In the genomic region with DNA sequence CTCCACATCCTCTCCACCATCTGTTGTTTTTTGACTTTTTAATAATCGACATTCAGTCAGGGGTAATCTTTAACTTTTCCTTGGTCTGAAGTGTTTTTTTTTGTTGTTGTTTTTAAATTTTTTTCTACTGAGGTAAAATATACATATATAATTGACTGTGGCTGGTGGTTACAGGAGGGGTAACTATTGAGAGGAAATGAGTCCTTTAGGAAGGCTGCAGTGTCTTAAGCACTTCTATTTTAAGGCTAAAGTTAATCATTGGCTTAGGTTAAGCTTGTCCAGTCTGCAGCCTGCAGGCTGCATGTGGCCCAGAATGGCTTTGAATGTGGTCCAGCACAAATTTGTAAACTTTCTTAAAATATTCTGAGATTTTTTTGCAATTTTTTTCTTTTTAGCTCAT, we compare ENCODE assay signal across 18 cellular contexts.
DNase-seq lines count a peak whose midpoint lies in the region; ATAC-seq, FAIRE-seq and TF ChIP-seq lines count a peak whose summit lies in the region.
"Had no signal": no experiment of that assay in that cellular context is flagged by ENCODE, and none has a peak within 500 bp of the region (broad histone marks: within the 10 kb centered on the region; RNA-seq: fewer than 3 reads in every experiment).

No MANE protein-coding gene starts in this region.

- no peak overlapping the region for H3K27ac Mint-ChIP-seq in effector memory CD8-positive, alpha-beta T cell
- H3K27ac Mint-ChIP-seq: stimulated activated naive CD8-positive, alpha-beta T cell treated with anti-CD3 and anti-CD28 coated beads, Interleukin-15, Interleukin-2, amounts not matched to agents 100 ng/mL and 50 ng/mL, for 24 hours; T-helper 2 cell treated with Interferon-gamma antibody and Interleukin-4, amounts not matched to agents 5 μg/mL and 100 μg/mL, for 36 hours had no signal

- H3K4me3 ChIP-seq in epithelial cell of proximal tubule (ENCODE audit: low read depth, low read length) (no peak overlapping the region), HepG2 (replicated peaks in 1 of 3; ENCODE audit: insufficient read depth in 1 of 3, low read depth in 2 of 3, low read length in 3 of 3) (no peak overlapping the region), A673 (ENCODE audit: low read depth, low read length, poor library complexity, severe bottlenecking) (no peak overlapping the region)
- H3K4me3 ChIP-seq: sigmoid colon had no signal

- BruUV-seq in HepG2 (replicated peaks; lab: Mats Ljungman, UMichigan), result no TSS peak
- no TSS peak for BruUV-seq in A673 (replicated peaks; lab: Mats Ljungman, UMichigan)

- intact Hi-C loops in HepG2 (cut with micrococcal nuclease; ENCODE audit: unreplicated experiment) (no loop called here), A673 (cut with micrococcal nuclease; ENCODE audit: unreplicated experiment) (no loop called here)

- in situ Hi-C loops in HepG2 (cut with HindIII; ENCODE audit: extremely low pct_ligation_motif_present, low pct_unique_long_range_greater_than_20kb), result no loop called here

- ATAC-seq in GM18873 (IDR thresholded peaks at IDR 0.05; ENCODE audit: low FRiP score, unreplicated experiment) (peak; percentile 93), GM21619 (IDR thresholded peaks at IDR 0.05; ENCODE audit: unreplicated experiment) (peak; percentile 98), HG03139 (IDR thresholded peaks at IDR 0.05; ENCODE audit: unreplicated experiment) (peak; percentile 99), HepG2 (no peak)
- no peak for ATAC-seq in effector memory CD8-positive, alpha-beta T cell (replicated peaks)

- POLR2A ChIA-PET in HepG2 (lab: Yijun Ruan, JAX) (no interaction called here), A673 (lab: Charles Lee; ENCODE audit: low non-redundant PET) (no interaction called here)

- no peaks in the 10 kb centered on the region for H3K36me3 Mint-ChIP-seq in effector memory CD8-positive, alpha-beta T cell (ENCODE audit: insufficient read depth)

- H3K4me1 ChIP-seq in HepG2 (ENCODE audit: insufficient read depth, low read length) (no peaks in the 10 kb centered on the region), A673 (ENCODE audit: insufficient read depth, low read length, poor library complexity, severe bottlenecking) (no peaks in the 10 kb centered on the region)

- H3K9ac ChIP-seq in HepG2 (ENCODE audit: insufficient read depth, low read depth, low read length), result no peak overlapping the region

- TF ChIP-seq CTCF in epithelial cell of proximal tubule (conservative IDR thresholded peaks at IDR 0.05; ENCODE audit: low read depth, low read length) (no peak), HepG2 (CRISPR knock-in tag; IDR thresholded peaks at IDR 0.05) (no peak), A673 (conservative IDR thresholded peaks at IDR 0.05; ENCODE audit: low read depth, low read length) (no peak)

- CTCF ChIA-PET in HepG2 (lab: Yijun Ruan, JAX; ENCODE audit: low intra/inter-chr PET ratio, low total read pairs), result no interaction called here
- CTCF ChIA-PET in A673 (lab: Charles Lee), result no interaction called here

- H3K27me3 Mint-ChIP-seq in effector memory CD8-positive, alpha-beta T cell, result peaks cover 0 to 1% of the 10 kb centered on the region in 2 donors
- H3K27me3 Mint-ChIP-seq: stimulated activated naive CD8-positive, alpha-beta T cell treated with anti-CD3 and anti-CD28 coated beads, Interleukin-15, Interleukin-2, amounts not matched to agents 100 ng/mL and 50 ng/mL, for 24 hours had no signal

- no peak for FAIRE-seq in HepG2 (lab: Jason Lieb, UNC)
- FAIRE-seq: astrocyte, GM12892 had no signal

- TF ChIP-seq RAD21 in HepG2 (CRISPR knock-in tag; IDR thresholded peaks at IDR 0.05), result no peak

- H3K27me3 ChIP-seq in HepG2 (ENCODE audit: control insufficient read depth in 1 of 2, insufficient read depth in 2 of 2, low read length in 2 of 2), result no peaks in the 10 kb centered on the region
- no peaks in the 10 kb centered on the region for H3K27me3 ChIP-seq in A673 (replicated peaks; ENCODE audit: insufficient read depth, low read depth, low read length, poor library complexity)
- H3K27me3 ChIP-seq: sigmoid colon had no signal

- no peak overlapping the region for H2AFZ ChIP-seq in HepG2 (ENCODE audit: low read length)

- H3K9me3 Mint-ChIP-seq in effector memory CD8-positive, alpha-beta T cell, result peaks cover 0 to 8% of the 10 kb centered on the region in 2 donors
- H3K9me3 Mint-ChIP-seq: neural crest cell; stimulated activated naive CD8-positive, alpha-beta T cell treated with anti-CD3 and anti-CD28 coated beads, Interleukin-15, Interleukin-2, amounts not matched to agents 100 ng/mL and 50 ng/mL, for 24 hours; T-helper 2 cell treated with Interferon-gamma antibody and Interleukin-4, amounts not matched to agents 5 μg/mL and 100 μg/mL, for 36 hours had no signal

- 0% methylated on average over 1 of the region's 1 CpG for WGBS in HepG2 (ENCODE audit: low lambda C conversion rate)

- no peaks in the 10 kb centered on the region for H3K36me3 ChIP-seq in HepG2 (replicated peaks in 1 of 2; ENCODE audit: control insufficient read depth in 1 of 2, insufficient read depth in 2 of 2, low read length in 2 of 2)
- H3K36me3 ChIP-seq in A673 (ENCODE audit: insufficient read depth, low read length, poor library complexity, severe bottlenecking), result no peaks in the 10 kb centered on the region
- H3K36me3 ChIP-seq: sigmoid colon had no signal

- H3K9me3 ChIP-seq in HepG2 (ENCODE audit: low read length), result no peaks in the 10 kb centered on the region
- no peaks in the 10 kb centered on the region for H3K9me3 ChIP-seq in A673 (ENCODE audit: low read depth, low read length, poor library complexity, severe bottlenecking)

- H4K20me1 ChIP-seq in HepG2 (ENCODE audit: insufficient read depth, low read length), result no peaks in the 10 kb centered on the region

- H3K79me2 ChIP-seq in HepG2 (ENCODE audit: insufficient read depth, low read length), result no peaks in the 10 kb centered on the region

- H3K4me1 Mint-ChIP-seq in effector memory CD8-positive, alpha-beta T cell (ENCODE audit: low read depth in 2 of 2), result no peaks in the 10 kb centered on the region
- H3K4me1 Mint-ChIP-seq: neural crest cell had no signal

- H3K27ac ChIP-seq in HepG2 (ENCODE audit: extremely low read length, insufficient read depth, low read length), result no peak overlapping the region
- H3K27ac ChIP-seq in A673 (ENCODE audit: low read depth, low read length, poor library complexity, severe bottlenecking), result no peak overlapping the region
- H3K27ac ChIP-seq: sigmoid colon had no signal

- TF ChIP-seq POLR2A in HepG2 (IDR thresholded peaks at IDR 0.05; ENCODE audit: insufficient read depth in 1 of 2, low read depth in 2 of 2, low read length in 2 of 2), result no peak

- DNase-seq in epithelial cell of proximal tubule (ENCODE audit: low read depth) (peak; percentile 54), amniotic stem cell (lab: John Stamatoyannopoulos, UW) (no peak), HepG2 (ENCODE audit: low spot score) (no peak), A673 (ENCODE audit: low spot score) (no peak)
- no peak for DNase-seq in effector memory CD8-positive, alpha-beta T cell
- DNase-seq: activated effector memory CD4-positive, alpha-beta T cell treated with Interleukin-2 at 50 U/mL for 16 hours; EL; NCI-H1417 treated with DMSO at 0.1 percent for 48 hours; NCI-H524; sigmoid colon had no signal

- no peak overlapping the region for H3K4me2 ChIP-seq in HepG2 (ENCODE audit: low read depth, low read length)

- H3K4me3 Mint-ChIP-seq in effector memory CD8-positive, alpha-beta T cell, result no peak overlapping the region
- H3K4me3 Mint-ChIP-seq: neural crest cell; stimulated activated naive CD8-positive, alpha-beta T cell treated with anti-CD3 and anti-CD28 coated beads, Interleukin-15, Interleukin-2, amounts not matched to agents 100 ng/mL and 50 ng/mL, for 24 hours; T-helper 2 cell treated with Interferon-gamma antibody and Interleukin-4, amounts not matched to agents 5 μg/mL and 100 μg/mL, for 36 hours had no signal

- TF ChIP-seq EP300 in HepG2 (IDR thresholded peaks at IDR 0.05; ENCODE audit: low read depth in 2 of 2, low read length in 2 of 2), result no peak
- no peak for TF ChIP-seq EP300 in HepG2 (CRISPR knock-in tag; IDR thresholded peaks at IDR 0.05; ENCODE audit: borderline replicate concordance)

TF ChIP-seq in HepG2, 621 proteins besides CTCF, POLR2A, EP300 and RAD21 (continues in another document):
- no peak for TF ChIP-seq ETS1 (CRISPR knock-in tag; IDR thresholded peaks at IDR 0.05)
- TF ChIP-seq, protein P1, sequence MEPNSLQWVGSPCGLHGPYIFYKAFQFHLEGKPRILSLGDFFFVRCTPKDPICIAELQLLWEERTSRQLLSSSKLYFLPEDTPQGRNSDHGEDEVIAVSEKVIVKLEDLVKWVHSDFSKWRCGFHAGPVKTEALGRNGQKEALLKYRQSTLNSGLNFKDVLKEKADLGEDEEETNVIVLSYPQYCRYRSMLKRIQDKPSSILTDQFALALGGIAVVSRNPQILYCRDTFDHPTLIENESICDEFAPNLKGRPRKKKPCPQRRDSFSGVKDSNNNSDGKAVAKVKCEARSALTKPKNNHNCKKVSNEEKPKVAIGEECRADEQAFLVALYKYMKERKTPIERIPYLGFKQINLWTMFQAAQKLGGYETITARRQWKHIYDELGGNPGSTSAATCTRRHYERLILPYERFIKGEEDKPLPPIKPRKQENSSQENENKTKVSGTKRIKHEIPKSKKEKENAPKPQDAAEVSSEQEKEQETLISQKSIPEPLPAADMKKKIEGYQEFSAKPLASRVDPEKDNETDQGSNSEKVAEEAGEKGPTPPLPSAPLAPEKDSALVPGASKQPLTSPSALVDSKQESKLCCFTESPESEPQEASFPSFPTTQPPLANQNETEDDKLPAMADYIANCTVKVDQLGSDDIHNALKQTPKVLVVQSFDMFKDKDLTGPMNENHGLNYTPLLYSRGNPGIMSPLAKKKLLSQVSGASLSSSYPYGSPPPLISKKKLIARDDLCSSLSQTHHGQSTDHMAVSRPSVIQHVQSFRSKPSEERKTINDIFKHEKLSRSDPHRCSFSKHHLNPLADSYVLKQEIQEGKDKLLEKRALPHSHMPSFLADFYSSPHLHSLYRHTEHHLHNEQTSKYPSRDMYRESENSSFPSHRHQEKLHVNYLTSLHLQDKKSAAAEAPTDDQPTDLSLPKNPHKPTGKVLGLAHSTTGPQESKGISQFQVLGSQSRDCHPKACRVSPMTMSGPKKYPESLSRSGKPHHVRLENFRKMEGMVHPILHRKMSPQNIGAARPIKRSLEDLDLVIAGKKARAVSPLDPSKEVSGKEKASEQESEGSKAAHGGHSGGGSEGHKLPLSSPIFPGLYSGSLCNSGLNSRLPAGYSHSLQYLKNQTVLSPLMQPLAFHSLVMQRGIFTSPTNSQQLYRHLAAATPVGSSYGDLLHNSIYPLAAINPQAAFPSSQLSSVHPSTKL (CRISPR knock-in tag; IDR thresholded peaks at IDR 0.05), result no peak

Comparison
In these comparisons a context has a peak if more than half of its experiments do, and no peak if none do; other contexts are left out.
1. ATAC-seq: peak in GM18873 (single experiment), GM21619 (single experiment) and HG03139 (single experiment); none in effector memory CD8-positive, alpha-beta T cell (single experiment) and HepG2 (single experiment).